Comparison of ENCODE assay signal across 8 cellular contexts in genomic region chr13:75635101-75635620, GRCh38. TPM values are rescaled to one million over a fixed set of nuclear protein-coding genes. Genes with fewer than 3 reads are reported as not detected.
A peak's percentile ranks its signal among the peaks of the same experiment; 100 is the strongest.
DNase-seq lines count a peak whose midpoint lies in the region; ATAC-seq and TF ChIP-seq lines count a peak whose summit lies in the region.

No MANE protein-coding gene starts in this region.

- peak overlapping the region; percentile 67 to 93; a peak in 3 of 4 replicates for H3K27ac ChIP-seq in SK-N-SH (ENCODE audit: low read depth in 2 of 2, low read length in 1 of 2)
- H3K27ac ChIP-seq in right cardiac atrium (ENCODE audit: low read length): no peak overlapping the region
- H3K27ac ChIP-seq in spleen: peak overlapping the region in 6 of 8 donors; percentile 34 to 71 (median 65)

- H3K4me2 ChIP-seq in SK-N-SH: peak overlapping the region; percentile 86

- H2AFZ ChIP-seq in SK-N-SH (ENCODE audit: low read depth): peak overlapping the region; percentile 40; the same call in 1 of the 2 replicates

- H3K36me3 Mint-ChIP-seq in activated CD8-positive, alpha-beta T cell treated with anti-CD3 and anti-CD28 coated beads for 36 hours (ENCODE audit: low read depth): no peaks in the 10 kb centered on the region

- DNase-seq in SK-N-SH (no peak), right cardiac atrium (peak in 2 of 3 donors; percentile 50 to 63), spleen (no peak)
- peak; percentile 4 for DNase-seq in activated CD8-positive, alpha-beta T cell treated with anti-CD3 and anti-CD28 coated beads for 36 hours
- no peak for DNase-seq in stimulated activated CD8-positive, alpha-beta memory T cell treated with anti-CD3 and anti-CD28 coated beads, Interleukin-4, amount 100 ng/mL, for 48 hours

- no peak for TF ChIP-seq CTCF in SK-N-SH (IDR thresholded peaks at IDR 0.05)
- TF ChIP-seq CTCF in activated CD8-positive, alpha-beta T cell treated with anti-CD3 and anti-CD28 coated beads for 36 hours (IDR thresholded peaks at IDR 0.05): no peak
- no peak for TF ChIP-seq CTCF in spleen (IDR thresholded peaks at IDR 0.05 in 8 of 11, conservative IDR thresholded peaks at IDR 0.05 in 3 of 11)

- no peak overlapping the region for H3K27ac Mint-ChIP-seq in activated CD8-positive, alpha-beta T cell treated with anti-CD3 and anti-CD28 coated beads for 36 hours

- intact Hi-C loops in activated CD8-positive, alpha-beta T cell treated with anti-CD3 and anti-CD28 coated beads for 36 hours (cut with micrococcal nuclease): no loop called here
- intact Hi-C loops in right cardiac atrium (cut with DNase I): no loop called here
- intact Hi-C loops in spleen (cut with DNase I; ENCODE audit: low total_unique reads): no loop called here

- TF ChIP-seq EP300 in SK-N-SH (IDR thresholded peaks at IDR 0.05; ENCODE audit: borderline replicate concordance in 1 of 2, low read depth in 1 of 2, low read length in 1 of 2): no peak

- H3K36me3 ChIP-seq in SK-N-SH (replicated peaks in 1 of 2; ENCODE audit: control insufficient read depth in 1 of 2, insufficient read depth in 2 of 2, low read length in 1 of 2) (peaks cover 4 to 29% of the 10 kb centered on the region in 2 experiments), spleen (no peaks in the 10 kb centered on the region)

- H3F3A ChIP-seq in SK-N-SH (replicated peaks; ENCODE audit: insufficient read depth): peaks cover 42% of the 10 kb centered on the region

- peaks cover 86% of the 10 kb centered on the region for H3K79me2 ChIP-seq in SK-N-SH (ENCODE audit: insufficient read depth)

- H3K9me3 ChIP-seq in SK-N-SH: no peaks in the 10 kb centered on the region
- no peaks in the 10 kb centered on the region for H3K9me3 ChIP-seq in right cardiac atrium (ENCODE audit: control insufficient read depth, low read length)
- no peaks in the 10 kb centered on the region for H3K9me3 ChIP-seq in spleen

- CTCF ChIA-PET in SK-N-SH (lab: Yijun Ruan, JAX): no interaction called here
- CTCF ChIA-PET in activated CD8-positive, alpha-beta T cell treated with anti-CD3 and anti-CD28 coated beads for 36 hours (lab: Charles Lee): interaction anchor here (1.2 kb wide), 1 partner anchor 61 kb away, joined by 5 read pairs; no protein-coding TSS in a partner anchor

- no peak for TF ChIP-seq RAD21 in SK-N-SH (IDR thresholded peaks at IDR 0.05; ENCODE audit: low read length)

- POLR2A ChIA-PET in SK-N-SH (lab: Yijun Ruan, JAX): no interaction called here
- POLR2A ChIA-PET in activated CD8-positive, alpha-beta T cell treated with anti-CD3 and anti-CD28 coated beads for 36 hours (lab: Charles Lee): no interaction called here

- H3K4me3 ChIP-seq in SK-N-SH (ENCODE audit: low read depth in 2 of 2, low read length in 1 of 2) (peak overlapping the region; percentile 86 to 90), right cardiac atrium (ENCODE audit: low read length) (peak overlapping the region; percentile 81), spleen (peak overlapping the region; percentile 47 to 83 (median 74))

- H4K20me1 ChIP-seq in SK-N-SH (ENCODE audit: insufficient read depth): peaks cover 21% of the 10 kb centered on the region

- H3K4me3 Mint-ChIP-seq in activated CD8-positive, alpha-beta T cell treated with anti-CD3 and anti-CD28 coated beads for 36 hours: peak overlapping the region; percentile 42

- H3K4me1 Mint-ChIP-seq in activated CD8-positive, alpha-beta T cell treated with anti-CD3 and anti-CD28 coated beads for 36 hours (ENCODE audit: low read depth): peaks cover 8% of the 10 kb centered on the region

- 89% methylated on average over 25 of the region's 26 CpGs for WGBS in SK-N-SH (ENCODE audit: low lambda C conversion rate)
- WGBS in right cardiac atrium: 45% methylated on average over 26 of the region's 26 CpGs
- 58 to 66% (median 61%) methylated on average over 24 to 26 of the region's 26 CpGs for WGBS in spleen, 5 donors

- no peaks in the 10 kb centered on the region for H3K9me2 ChIP-seq in SK-N-SH

- peak overlapping the region; percentile 92 for H3K9ac ChIP-seq in SK-N-SH

- ATAC-seq in SK-N-SH treated with all-trans-retinoic acid at 6 μM for 48 hours (no peak), right cardiac atrium (peak; percentile 9 to 10), HG03439 (IDR thresholded peaks at IDR 0.05; ENCODE audit: unreplicated experiment) (no peak), GM21528 (IDR thresholded peaks at IDR 0.05; ENCODE audit: low FRiP score, unreplicated experiment) (no peak)
- no peak for ATAC-seq in activated CD8-positive, alpha-beta T cell treated with anti-CD3 and anti-CD28 coated beads for 36 hours

- peaks cover 13% of the 10 kb centered on the region for H3K27me3 Mint-ChIP-seq in activated CD8-positive, alpha-beta T cell treated with anti-CD3 and anti-CD28 coated beads for 36 hours

- no peaks in the 10 kb centered on the region for H3K27me3 ChIP-seq in SK-N-SH (ENCODE audit: insufficient read depth)
- no peaks in the 10 kb centered on the region for H3K27me3 ChIP-seq in right cardiac atrium (ENCODE audit: control insufficient read depth, insufficient read depth)
- H3K27me3 ChIP-seq in spleen (replicated peaks in 1 of 7): peaks cover 0 to 31% (median 0%) of the 10 kb centered on the region in 7 donors

- no peak for TF ChIP-seq POLR2A in spleen (IDR thresholded peaks at IDR 0.05)

- no peaks in the 10 kb centered on the region for H3K9me3 Mint-ChIP-seq in activated CD8-positive, alpha-beta T cell treated with anti-CD3 and anti-CD28 coated beads for 36 hours

- H3K4me1 ChIP-seq in SK-N-SH (ENCODE audit: control insufficient read depth in 1 of 2, insufficient read depth in 2 of 2, low read depth in 1 of 2, low read length in 1 of 2) (peaks cover 6 to 10% of the 10 kb centered on the region in 2 experiments; a peak in 3 of 4 replicates), right cardiac atrium (ENCODE audit: control insufficient read depth, insufficient read depth, low read length) (no peaks in the 10 kb centered on the region), spleen (peaks cover 5 to 31% (median 24%) of the 10 kb centered on the region in 6 donors)

TF ChIP-seq in SK-N-SH, 30 proteins besides CTCF, POLR2A, EP300 and RAD21 (continues in another document):
- TF ChIP-seq NRF1 (IDR thresholded peaks at IDR 0.05; ENCODE audit: low read depth, low read length) (no peak), RFX5 (IDR thresholded peaks at IDR 0.05; ENCODE audit: low read length) (no peak), TCF12 (IDR thresholded peaks at IDR 0.05) (no peak), RXRA (IDR thresholded peaks at IDR 0.05; ENCODE audit: borderline replicate concordance, low read depth) (no peak), ELF1 (IDR thresholded peaks at IDR 0.05) (no peak), TEAD4 (IDR thresholded peaks at IDR 0.05; ENCODE audit: borderline replicate concordance, insufficient read depth) (no peak)

TF ChIP-seq in SK-N-SH treated with all-trans-retinoic acid at 6 μM for 48 hours, 23 proteins besides CTCF, POLR2A, EP300 and RAD21:
- TF ChIP-seq ZC3H10 (CRISPR knock-in tag; IDR thresholded peaks at IDR 0.05) (no peak), ISL1 (CRISPR knock-in tag; IDR thresholded peaks at IDR 0.05) (no peak), ZFP30 (CRISPR knock-in tag; IDR thresholded peaks at IDR 0.05) (no peak), SNAI2 (CRISPR knock-in tag; IDR thresholded peaks at IDR 0.05) (no peak), TCF4 (CRISPR knock-in tag; IDR thresholded peaks at IDR 0.05; ENCODE audit: borderline replicate concordance) (no peak), CSRNP3 (CRISPR knock-in tag; IDR thresholded peaks at IDR 0.05) (no peak), ZNF8 (CRISPR knock-in tag; IDR thresholded peaks at IDR 0.05) (no peak), POU6F1 (CRISPR knock-in tag; IDR thresholded peaks at IDR 0.05; ENCODE audit: borderline replicate concordance, low read depth) (no peak), ZNF70 (CRISPR knock-in tag; IDR thresholded peaks at IDR 0.05) (no peak), ARNTL (CRISPR knock-in tag; IDR thresholded peaks at IDR 0.05; ENCODE audit: borderline replicate concordance, low read depth) (no peak)

RNA-seq across cellular contexts. Expression of gene LMO7, which starts 1.0 kb away (rescaled TPM):
- polyA plus RNA-seq in SK-N-SH (2012; rRNA removed) (83.6 and 94.9 TPM in 2 replicates), right cardiac atrium (152 TPM), spleen (1 to 10 TPM; 2.2 to 5.4 (median 2.3) TPM)
- polyA plus RNA-seq in SK-N-SH (2012; cell fraction: cytosol; rRNA removed): 49.1 and 49.4 TPM in 2 replicates
- polyA plus RNA-seq in SK-N-SH (2012; cell fraction: nucleus; rRNA removed): 381 and 554 TPM in 2 replicates
- total RNA-seq in activated CD8-positive, alpha-beta T cell treated with anti-CD3 and anti-CD28 coated beads for 36 hours: 10 to 100 TPM; 12.2 to 15.3 TPM
- total RNA-seq in right cardiac atrium (100 to 1,000 TPM; 279 to 397 (median 312) TPM), spleen (10 to 100 TPM in 3 of 7 donors, 1 to 10 TPM in 4; 6.5 to 15.5 (median 9.0) TPM)

Comparison
In these comparisons a context has a peak if more than half of its experiments do, and no peak if none do; other contexts are left out.
1. DNase-seq: peak in activated CD8-positive, alpha-beta T cell treated with anti-CD3 and anti-CD28 coated beads for 36 hours (single experiment) and right cardiac atrium (2 of 3); none in SK-N-SH (single experiment), spleen (single experiment) and stimulated activated CD8-positive, alpha-beta memory T cell treated with anti-CD3 and anti-CD28 coated beads, Interleukin-4, amount 100 ng/mL, for 48 hours (single experiment).
2. ATAC-seq: peak in right cardiac atrium (2 of 2); none in SK-N-SH treated with all-trans-retinoic acid at 6 μM for 48 hours (single experiment), activated CD8-positive, alpha-beta T cell treated with anti-CD3 and anti-CD28 coated beads for 36 hours (single experiment), HG03439 (single experiment) and GM21528 (single experiment).
3. RNA of gene LMO7, which starts 1.0 kb away (total RNA-seq): 279 to 397 TPM in right cardiac atrium; 12.2 to 15.3 TPM in activated CD8-positive, alpha-beta T cell treated with anti-CD3 and anti-CD28 coated beads for 36 hours and 6.5 to 15.5 TPM in spleen; every median in the first group is over 10 times any median in the second.
4. Peak in every context shown above with its lines, with median percentiles within 50 percentile points of each other: H3K4me3 ChIP-seq.